ENCODE assay signal across 1 cellular context in the genomic region with DNA sequence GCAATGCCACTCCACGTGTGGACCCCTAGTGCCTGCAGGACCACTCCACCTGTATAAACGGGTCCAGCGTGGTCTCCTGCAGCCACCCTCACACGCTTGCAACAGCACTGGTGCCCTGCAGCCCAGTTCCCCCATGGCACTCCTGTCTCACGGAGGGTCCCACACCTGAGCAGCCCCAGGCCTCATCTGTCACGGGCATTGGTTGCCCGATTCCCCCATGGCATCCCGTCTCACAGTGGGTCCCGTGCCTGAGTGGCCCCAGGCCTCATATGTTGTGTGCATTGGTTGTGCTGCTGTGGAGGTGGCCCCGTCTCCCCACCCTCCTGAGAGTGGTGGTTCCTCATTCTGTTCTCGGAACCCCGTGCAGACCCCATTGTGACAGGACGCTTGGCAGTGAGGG.
TF ChIP-seq lines count a peak whose summit lies in the region.

No MANE protein-coding gene starts in this region.

TF ChIP-seq in H1, 55 proteins besides CTCF, POLR2A, EP300 and RAD21:
- TF ChIP-seq POU5F1 (IDR thresholded peaks at IDR 0.05; ENCODE audit: low read depth, low read length) (no peak), ASH2L (IDR thresholded peaks at IDR 0.05; ENCODE audit: low read length) (no peak), RFX5 (IDR thresholded peaks at IDR 0.05; ENCODE audit: borderline replicate concordance, low read depth, low read length) (no peak), SUZ12 (IDR thresholded peaks at IDR 0.05; ENCODE audit: low read length) (no peak), MAFK (IDR thresholded peaks at IDR 0.05; ENCODE audit: low read depth, low read length) (no peak), BACH1 (IDR thresholded peaks at IDR 0.05; ENCODE audit: low read length) (no peak), SP4 (IDR thresholded peaks at IDR 0.05; ENCODE audit: low read length) (no peak), SP2 (IDR thresholded peaks at IDR 0.05; ENCODE audit: low read length) (no peak), CHD1 (IDR thresholded peaks at IDR 0.05; ENCODE audit: low read depth, low read length) (no peak), KDM4A (IDR thresholded peaks at IDR 0.05; ENCODE audit: low read depth, low read length, severe bottlenecking) (no peak), YY1 (IDR thresholded peaks at IDR 0.05; ENCODE audit: low read depth, low read length) (no peak), BRCA1 (IDR thresholded peaks at IDR 0.05; ENCODE audit: low read depth, low read length) (no peak), BCL11A (IDR thresholded peaks at IDR 0.05; ENCODE audit: low read depth in 2 of 2, low read length in 2 of 2) (no peak), NANOG (IDR thresholded peaks at IDR 0.05; ENCODE audit: insufficient read depth, low read depth, low read length, poor library complexity, severe bottlenecking) (no peak), SRF (IDR thresholded peaks at IDR 0.05; ENCODE audit: low read depth, low read length) (no peak), JUN (IDR thresholded peaks at IDR 0.05; ENCODE audit: low read depth, low read length) (no peak), CBX8 (IDR thresholded peaks at IDR 0.05; ENCODE audit: borderline replicate concordance, low read depth, low read length) (no peak), SP1 (IDR thresholded peaks at IDR 0.05; ENCODE audit: low read depth, low read length) (no peak)
- TF ChIP-seq, protein P1, sequence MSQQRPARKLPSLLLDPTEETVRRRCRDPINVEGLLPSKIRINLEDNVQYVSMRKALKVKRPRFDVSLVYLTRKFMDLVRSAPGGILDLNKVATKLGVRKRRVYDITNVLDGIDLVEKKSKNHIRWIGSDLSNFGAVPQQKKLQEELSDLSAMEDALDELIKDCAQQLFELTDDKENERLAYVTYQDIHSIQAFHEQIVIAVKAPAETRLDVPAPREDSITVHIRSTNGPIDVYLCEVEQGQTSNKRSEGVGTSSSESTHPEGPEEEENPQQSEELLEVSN (IDR thresholded peaks at IDR 0.05), result no peak
- TF ChIP-seq, protein P2, sequence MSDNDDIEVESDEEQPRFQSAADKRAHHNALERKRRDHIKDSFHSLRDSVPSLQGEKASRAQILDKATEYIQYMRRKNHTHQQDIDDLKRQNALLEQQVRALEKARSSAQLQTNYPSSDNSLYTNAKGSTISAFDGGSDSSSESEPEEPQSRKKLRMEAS (IDR thresholded peaks at IDR 0.05), result no peak
